In the genomic region with DNA sequence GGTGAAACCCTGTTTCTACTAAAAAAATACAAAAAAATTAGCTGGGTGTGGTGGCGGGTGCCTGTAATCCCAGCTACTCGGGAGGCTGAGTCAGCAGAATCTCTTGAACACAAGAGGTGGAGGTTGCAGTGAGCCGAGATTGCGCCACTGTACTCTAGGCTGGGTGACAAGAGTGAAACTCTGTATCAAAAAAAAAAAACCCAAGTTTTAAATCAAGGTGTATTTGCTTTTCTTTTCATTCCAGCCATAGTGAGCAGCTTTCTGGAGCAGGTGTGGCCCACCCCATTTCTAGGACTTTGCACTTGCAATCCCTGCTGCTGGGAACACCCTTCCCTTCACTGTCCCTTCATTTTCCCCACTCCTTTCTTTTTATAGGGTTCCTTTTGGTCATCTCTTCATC, we compare ENCODE assay signal across 2 cellular contexts.
TF ChIP-seq lines count a peak whose summit lies in the region.

No MANE protein-coding gene starts in this region.

TF ChIP-seq in IMR-90, 13 proteins besides CTCF, POLR2A, EP300 and RAD21:
- TF ChIP-seq MAFK (IDR thresholded peaks at IDR 0.05; ENCODE audit: low read depth, low read length) (0 out of 2 replicates have a peak, but pooled peaks have one; percentile 19), FOS (IDR thresholded peaks at IDR 0.05; ENCODE audit: low read depth, low read length) (no peak)

TF ChIP-seq in liver, 16 proteins besides CTCF, POLR2A, EP300 and RAD21:
- no peak for TF ChIP-seq EGR1 (IDR thresholded peaks at IDR 0.05; ENCODE audit: low read depth in 2 of 2)
- TF ChIP-seq, protein P1, sequence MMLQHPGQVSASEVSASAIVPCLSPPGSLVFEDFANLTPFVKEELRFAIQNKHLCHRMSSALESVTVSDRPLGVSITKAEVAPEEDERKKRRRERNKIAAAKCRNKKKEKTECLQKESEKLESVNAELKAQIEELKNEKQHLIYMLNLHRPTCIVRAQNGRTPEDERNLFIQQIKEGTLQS (IDR thresholded peaks at IDR 0.05), result no peak
- TF ChIP-seq SP1 (IDR thresholded peaks at IDR 0.05), result no peak
- TF ChIP-seq, protein P2, sequence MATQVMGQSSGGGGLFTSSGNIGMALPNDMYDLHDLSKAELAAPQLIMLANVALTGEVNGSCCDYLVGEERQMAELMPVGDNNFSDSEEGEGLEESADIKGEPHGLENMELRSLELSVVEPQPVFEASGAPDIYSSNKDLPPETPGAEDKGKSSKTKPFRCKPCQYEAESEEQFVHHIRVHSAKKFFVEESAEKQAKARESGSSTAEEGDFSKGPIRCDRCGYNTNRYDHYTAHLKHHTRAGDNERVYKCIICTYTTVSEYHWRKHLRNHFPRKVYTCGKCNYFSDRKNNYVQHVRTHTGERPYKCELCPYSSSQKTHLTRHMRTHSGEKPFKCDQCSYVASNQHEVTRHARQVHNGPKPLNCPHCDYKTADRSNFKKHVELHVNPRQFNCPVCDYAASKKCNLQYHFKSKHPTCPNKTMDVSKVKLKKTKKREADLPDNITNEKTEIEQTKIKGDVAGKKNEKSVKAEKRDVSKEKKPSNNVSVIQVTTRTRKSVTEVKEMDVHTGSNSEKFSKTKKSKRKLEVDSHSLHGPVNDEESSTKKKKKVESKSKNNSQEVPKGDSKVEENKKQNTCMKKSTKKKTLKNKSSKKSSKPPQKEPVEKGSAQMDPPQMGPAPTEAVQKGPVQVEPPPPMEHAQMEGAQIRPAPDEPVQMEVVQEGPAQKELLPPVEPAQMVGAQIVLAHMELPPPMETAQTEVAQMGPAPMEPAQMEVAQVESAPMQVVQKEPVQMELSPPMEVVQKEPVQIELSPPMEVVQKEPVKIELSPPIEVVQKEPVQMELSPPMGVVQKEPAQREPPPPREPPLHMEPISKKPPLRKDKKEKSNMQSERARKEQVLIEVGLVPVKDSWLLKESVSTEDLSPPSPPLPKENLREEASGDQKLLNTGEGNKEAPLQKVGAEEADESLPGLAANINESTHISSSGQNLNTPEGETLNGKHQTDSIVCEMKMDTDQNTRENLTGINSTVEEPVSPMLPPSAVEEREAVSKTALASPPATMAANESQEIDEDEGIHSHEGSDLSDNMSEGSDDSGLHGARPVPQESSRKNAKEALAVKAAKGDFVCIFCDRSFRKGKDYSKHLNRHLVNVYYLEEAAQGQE (IDR thresholded peaks at IDR 0.05), result no peak
- TF ChIP-seq NR2F2 (IDR thresholded peaks at IDR 0.05), result no peak
- TF ChIP-seq RXRA (IDR thresholded peaks at IDR 0.05), result no peak
- TF ChIP-seq, protein P3, sequence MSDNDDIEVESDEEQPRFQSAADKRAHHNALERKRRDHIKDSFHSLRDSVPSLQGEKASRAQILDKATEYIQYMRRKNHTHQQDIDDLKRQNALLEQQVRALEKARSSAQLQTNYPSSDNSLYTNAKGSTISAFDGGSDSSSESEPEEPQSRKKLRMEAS (IDR thresholded peaks at IDR 0.05), result no peak
- peak; percentile 37 to 49 for TF ChIP-seq HNF4A (conservative IDR thresholded peaks at IDR 0.05)
- no peak for TF ChIP-seq FOXA1 (IDR thresholded peaks at IDR 0.05)
